In genomic region chr12:121917950-121918678, GRCh38 we compare ENCODE assay signal across 1 cellular context.
A peak's percentile ranks its signal among the peaks of the same experiment; 100 is the strongest.
TF ChIP-seq lines count a peak whose summit lies in the region.

TSS of gene CFAP251 (plus strand) at chr12:121918592. CDS start at chr12:121921306, 2,714 bp downstream.

TF ChIP-seq in IMR-90, 13 proteins besides CTCF, POLR2A, EP300 and RAD21 (continued from another document):
- TF ChIP-seq, protein P1, sequence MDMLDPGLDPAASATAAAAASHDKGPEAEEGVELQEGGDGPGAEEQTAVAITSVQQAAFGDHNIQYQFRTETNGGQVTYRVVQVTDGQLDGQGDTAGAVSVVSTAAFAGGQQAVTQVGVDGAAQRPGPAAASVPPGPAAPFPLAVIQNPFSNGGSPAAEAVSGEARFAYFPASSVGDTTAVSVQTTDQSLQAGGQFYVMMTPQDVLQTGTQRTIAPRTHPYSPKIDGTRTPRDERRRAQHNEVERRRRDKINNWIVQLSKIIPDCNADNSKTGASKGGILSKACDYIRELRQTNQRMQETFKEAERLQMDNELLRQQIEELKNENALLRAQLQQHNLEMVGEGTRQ (IDR thresholded peaks at IDR 0.05; ENCODE audit: low read depth, low read length): peak; percentile 91
TF ChIP-seq in IMR-90: peak in this region for 4.
